In the genomic region with DNA sequence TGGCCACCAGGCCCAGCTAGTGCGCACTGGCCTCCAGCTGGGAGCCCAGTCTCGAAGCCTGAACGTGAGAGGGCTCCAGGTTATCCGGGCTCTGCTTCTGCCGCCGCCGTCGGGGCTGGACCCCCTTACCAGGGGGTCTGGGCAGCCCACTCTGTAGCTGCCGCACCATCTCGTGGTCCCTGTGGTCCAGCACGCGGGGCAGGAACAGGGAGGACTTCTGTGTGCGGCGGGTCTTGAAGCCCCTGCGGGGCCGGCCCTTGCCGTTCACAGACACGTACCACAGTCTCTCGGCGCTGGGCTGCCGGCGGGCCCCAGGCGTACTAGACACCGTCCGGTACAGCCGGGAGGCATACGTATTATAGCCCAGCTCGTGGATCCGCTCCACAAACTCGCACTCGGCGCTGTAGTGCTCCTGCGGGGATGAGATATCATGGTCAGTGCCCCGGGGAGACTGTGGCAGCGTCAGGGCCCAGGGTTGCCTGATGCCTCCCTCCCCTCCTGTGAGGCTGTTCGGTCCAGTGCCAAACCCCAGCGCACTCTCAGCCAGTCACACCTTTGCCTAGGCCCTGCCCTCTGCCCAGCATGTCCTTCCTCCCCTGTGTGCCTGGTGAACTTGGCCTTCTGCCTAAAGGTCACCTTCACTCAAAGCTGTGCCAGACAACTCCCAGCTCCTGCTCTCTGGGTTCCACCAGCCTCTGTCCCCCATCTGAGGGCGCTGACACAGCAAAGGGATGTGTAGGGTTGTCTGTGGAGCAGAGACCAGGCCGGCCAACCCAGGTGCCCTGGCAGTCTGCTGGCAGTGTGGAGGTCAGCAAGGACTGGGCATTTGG, we compare ENCODE assay signal across 2 cellular contexts.
TF ChIP-seq lines count a peak whose summit lies in the region.

No MANE protein-coding gene starts in this region.

TF ChIP-seq in liver, 16 proteins besides CTCF, POLR2A, EP300 and RAD21:
- TF ChIP-seq, protein P1, sequence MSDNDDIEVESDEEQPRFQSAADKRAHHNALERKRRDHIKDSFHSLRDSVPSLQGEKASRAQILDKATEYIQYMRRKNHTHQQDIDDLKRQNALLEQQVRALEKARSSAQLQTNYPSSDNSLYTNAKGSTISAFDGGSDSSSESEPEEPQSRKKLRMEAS (IDR thresholded peaks at IDR 0.05) = no peak
- TF ChIP-seq, protein P2, sequence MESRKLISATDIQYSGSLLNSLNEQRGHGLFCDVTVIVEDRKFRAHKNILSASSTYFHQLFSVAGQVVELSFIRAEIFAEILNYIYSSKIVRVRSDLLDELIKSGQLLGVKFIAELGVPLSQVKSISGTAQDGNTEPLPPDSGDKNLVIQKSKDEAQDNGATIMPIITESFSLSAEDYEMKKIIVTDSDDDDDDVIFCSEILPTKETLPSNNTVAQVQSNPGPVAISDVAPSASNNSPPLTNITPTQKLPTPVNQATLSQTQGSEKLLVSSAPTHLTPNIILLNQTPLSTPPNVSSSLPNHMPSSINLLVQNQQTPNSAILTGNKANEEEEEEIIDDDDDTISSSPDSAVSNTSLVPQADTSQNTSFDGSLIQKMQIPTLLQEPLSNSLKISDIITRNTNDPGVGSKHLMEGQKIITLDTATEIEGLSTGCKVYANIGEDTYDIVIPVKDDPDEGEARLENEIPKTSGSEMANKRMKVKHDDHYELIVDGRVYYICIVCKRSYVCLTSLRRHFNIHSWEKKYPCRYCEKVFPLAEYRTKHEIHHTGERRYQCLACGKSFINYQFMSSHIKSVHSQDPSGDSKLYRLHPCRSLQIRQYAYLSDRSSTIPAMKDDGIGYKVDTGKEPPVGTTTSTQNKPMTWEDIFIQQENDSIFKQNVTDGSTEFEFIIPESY (IDR thresholded peaks at IDR 0.05) = no peak
- TF ChIP-seq NR2F2 (IDR thresholded peaks at IDR 0.05) (no peak), RXRA (IDR thresholded peaks at IDR 0.05) (peak; percentile 54 to 80), HNF4A (conservative IDR thresholded peaks at IDR 0.05) (peak in 1 of 2 donors; percentile 54), HNF4G (IDR thresholded peaks at IDR 0.05) (no peak)
- TF ChIP-seq, protein P3, sequence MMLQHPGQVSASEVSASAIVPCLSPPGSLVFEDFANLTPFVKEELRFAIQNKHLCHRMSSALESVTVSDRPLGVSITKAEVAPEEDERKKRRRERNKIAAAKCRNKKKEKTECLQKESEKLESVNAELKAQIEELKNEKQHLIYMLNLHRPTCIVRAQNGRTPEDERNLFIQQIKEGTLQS (IDR thresholded peaks at IDR 0.05) = no peak
- TF ChIP-seq, protein P4, sequence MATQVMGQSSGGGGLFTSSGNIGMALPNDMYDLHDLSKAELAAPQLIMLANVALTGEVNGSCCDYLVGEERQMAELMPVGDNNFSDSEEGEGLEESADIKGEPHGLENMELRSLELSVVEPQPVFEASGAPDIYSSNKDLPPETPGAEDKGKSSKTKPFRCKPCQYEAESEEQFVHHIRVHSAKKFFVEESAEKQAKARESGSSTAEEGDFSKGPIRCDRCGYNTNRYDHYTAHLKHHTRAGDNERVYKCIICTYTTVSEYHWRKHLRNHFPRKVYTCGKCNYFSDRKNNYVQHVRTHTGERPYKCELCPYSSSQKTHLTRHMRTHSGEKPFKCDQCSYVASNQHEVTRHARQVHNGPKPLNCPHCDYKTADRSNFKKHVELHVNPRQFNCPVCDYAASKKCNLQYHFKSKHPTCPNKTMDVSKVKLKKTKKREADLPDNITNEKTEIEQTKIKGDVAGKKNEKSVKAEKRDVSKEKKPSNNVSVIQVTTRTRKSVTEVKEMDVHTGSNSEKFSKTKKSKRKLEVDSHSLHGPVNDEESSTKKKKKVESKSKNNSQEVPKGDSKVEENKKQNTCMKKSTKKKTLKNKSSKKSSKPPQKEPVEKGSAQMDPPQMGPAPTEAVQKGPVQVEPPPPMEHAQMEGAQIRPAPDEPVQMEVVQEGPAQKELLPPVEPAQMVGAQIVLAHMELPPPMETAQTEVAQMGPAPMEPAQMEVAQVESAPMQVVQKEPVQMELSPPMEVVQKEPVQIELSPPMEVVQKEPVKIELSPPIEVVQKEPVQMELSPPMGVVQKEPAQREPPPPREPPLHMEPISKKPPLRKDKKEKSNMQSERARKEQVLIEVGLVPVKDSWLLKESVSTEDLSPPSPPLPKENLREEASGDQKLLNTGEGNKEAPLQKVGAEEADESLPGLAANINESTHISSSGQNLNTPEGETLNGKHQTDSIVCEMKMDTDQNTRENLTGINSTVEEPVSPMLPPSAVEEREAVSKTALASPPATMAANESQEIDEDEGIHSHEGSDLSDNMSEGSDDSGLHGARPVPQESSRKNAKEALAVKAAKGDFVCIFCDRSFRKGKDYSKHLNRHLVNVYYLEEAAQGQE (IDR thresholded peaks at IDR 0.05) = no peak

TF ChIP-seq in HepG2, 621 proteins besides CTCF, POLR2A, EP300 and RAD21:
- TF ChIP-seq, protein P5, sequence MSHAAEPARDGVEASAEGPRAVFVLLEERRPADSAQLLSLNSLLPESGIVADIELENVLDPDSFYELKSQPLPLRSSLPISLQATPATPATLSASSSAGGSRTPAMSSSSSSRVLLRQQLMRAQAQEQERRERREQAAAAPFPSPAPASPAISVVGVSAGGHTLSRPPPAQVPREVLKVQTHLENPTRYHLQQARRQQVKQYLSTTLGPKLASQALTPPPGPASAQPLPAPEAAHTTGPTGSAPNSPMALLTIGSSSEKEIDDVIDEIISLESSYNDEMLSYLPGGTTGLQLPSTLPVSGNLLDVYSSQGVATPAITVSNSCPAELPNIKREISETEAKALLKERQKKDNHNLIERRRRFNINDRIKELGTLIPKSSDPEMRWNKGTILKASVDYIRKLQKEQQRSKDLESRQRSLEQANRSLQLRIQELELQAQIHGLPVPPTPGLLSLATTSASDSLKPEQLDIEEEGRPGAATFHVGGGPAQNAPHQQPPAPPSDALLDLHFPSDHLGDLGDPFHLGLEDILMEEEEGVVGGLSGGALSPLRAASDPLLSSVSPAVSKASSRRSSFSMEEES (CRISPR knock-in tag; IDR thresholded peaks at IDR 0.05) = no peak
- no peak for TF ChIP-seq KLF15 (CRISPR knock-in tag; IDR thresholded peaks at IDR 0.05; ENCODE audit: borderline replicate concordance)
- TF ChIP-seq LCORL (IDR thresholded peaks at IDR 0.05) = no peak
- no peak for TF ChIP-seq LCORL (CRISPR knock-in tag; IDR thresholded peaks at IDR 0.05)
- TF ChIP-seq, protein P6, sequence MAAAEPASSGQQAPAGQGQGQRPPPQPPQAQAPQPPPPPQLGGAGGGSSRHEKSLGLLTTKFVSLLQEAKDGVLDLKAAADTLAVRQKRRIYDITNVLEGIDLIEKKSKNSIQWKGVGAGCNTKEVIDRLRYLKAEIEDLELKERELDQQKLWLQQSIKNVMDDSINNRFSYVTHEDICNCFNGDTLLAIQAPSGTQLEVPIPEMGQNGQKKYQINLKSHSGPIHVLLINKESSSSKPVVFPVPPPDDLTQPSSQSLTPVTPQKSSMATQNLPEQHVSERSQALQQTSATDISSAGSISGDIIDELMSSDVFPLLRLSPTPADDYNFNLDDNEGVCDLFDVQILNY (CRISPR knock-in tag; conservative IDR thresholded peaks at IDR 0.05) = no peak
- TF ChIP-seq, protein P7, sequence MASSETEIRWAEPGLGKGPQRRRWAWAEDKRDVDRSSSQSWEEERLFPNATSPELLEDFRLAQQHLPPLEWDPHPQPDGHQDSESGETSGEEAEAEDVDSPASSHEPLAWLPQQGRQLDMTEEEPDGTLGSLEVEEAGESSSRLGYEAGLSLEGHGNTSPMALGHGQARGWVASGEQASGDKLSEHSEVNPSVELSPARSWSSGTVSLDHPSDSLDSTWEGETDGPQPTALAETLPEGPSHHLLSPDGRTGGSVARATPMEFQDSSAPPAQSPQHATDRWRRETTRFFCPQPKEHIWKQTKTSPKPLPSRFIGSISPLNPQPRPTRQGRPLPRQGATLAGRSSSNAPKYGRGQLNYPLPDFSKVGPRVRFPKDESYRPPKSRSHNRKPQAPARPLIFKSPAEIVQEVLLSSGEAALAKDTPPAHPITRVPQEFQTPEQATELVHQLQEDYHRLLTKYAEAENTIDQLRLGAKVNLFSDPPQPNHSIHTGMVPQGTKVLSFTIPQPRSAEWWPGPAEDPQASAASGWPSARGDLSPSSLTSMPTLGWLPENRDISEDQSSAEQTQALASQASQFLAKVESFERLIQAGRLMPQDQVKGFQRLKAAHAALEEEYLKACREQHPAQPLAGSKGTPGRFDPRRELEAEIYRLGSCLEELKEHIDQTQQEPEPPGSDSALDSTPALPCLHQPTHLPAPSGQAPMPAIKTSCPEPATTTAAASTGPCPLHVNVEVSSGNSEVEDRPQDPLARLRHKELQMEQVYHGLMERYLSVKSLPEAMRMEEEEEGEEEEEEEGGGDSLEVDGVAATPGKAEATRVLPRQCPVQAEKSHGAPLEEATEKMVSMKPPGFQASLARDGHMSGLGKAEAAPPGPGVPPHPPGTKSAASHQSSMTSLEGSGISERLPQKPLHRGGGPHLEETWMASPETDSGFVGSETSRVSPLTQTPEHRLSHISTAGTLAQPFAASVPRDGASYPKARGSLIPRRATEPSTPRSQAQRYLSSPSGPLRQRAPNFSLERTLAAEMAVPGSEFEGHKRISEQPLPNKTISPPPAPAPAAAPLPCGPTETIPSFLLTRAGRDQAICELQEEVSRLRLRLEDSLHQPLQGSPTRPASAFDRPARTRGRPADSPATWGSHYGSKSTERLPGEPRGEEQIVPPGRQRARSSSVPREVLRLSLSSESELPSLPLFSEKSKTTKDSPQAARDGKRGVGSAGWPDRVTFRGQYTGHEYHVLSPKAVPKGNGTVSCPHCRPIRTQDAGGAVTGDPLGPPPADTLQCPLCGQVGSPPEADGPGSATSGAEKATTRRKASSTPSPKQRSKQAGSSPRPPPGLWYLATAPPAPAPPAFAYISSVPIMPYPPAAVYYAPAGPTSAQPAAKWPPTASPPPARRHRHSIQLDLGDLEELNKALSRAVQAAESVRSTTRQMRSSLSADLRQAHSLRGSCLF (CRISPR knock-in tag; IDR thresholded peaks at IDR 0.05; ENCODE audit: borderline replicate concordance) = no peak
- TF ChIP-seq SRSF9 (IDR thresholded peaks at IDR 0.05; ENCODE audit: borderline replicate concordance, insufficient read depth, low read depth, low read length, poor library complexity, severe bottlenecking) = no peak
- TF ChIP-seq, protein P8, sequence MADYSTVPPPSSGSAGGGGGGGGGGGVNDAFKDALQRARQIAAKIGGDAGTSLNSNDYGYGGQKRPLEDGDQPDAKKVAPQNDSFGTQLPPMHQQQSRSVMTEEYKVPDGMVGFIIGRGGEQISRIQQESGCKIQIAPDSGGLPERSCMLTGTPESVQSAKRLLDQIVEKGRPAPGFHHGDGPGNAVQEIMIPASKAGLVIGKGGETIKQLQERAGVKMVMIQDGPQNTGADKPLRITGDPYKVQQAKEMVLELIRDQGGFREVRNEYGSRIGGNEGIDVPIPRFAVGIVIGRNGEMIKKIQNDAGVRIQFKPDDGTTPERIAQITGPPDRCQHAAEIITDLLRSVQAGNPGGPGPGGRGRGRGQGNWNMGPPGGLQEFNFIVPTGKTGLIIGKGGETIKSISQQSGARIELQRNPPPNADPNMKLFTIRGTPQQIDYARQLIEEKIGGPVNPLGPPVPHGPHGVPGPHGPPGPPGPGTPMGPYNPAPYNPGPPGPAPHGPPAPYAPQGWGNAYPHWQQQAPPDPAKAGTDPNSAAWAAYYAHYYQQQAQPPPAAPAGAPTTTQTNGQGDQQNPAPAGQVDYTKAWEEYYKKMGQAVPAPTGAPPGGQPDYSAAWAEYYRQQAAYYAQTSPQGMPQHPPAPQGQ (CRISPR knock-in tag; IDR thresholded peaks at IDR 0.05; ENCODE audit: borderline replicate concordance) = no peak
- TF ChIP-seq, protein P9, sequence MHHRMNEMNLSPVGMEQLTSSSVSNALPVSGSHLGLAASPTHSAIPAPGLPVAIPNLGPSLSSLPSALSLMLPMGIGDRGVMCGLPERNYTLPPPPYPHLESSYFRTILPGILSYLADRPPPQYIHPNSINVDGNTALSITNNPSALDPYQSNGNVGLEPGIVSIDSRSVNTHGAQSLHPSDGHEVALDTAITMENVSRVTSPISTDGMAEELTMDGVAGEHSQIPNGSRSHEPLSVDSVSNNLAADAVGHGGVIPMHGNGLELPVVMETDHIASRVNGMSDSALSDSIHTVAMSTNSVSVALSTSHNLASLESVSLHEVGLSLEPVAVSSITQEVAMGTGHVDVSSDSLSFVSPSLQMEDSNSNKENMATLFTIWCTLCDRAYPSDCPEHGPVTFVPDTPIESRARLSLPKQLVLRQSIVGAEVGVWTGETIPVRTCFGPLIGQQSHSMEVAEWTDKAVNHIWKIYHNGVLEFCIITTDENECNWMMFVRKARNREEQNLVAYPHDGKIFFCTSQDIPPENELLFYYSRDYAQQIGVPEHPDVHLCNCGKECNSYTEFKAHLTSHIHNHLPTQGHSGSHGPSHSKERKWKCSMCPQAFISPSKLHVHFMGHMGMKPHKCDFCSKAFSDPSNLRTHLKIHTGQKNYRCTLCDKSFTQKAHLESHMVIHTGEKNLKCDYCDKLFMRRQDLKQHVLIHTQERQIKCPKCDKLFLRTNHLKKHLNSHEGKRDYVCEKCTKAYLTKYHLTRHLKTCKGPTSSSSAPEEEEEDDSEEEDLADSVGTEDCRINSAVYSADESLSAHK (CRISPR knock-in tag; IDR thresholded peaks at IDR 0.05; ENCODE audit: borderline replicate concordance) = no peak
- TF ChIP-seq, protein P10, sequence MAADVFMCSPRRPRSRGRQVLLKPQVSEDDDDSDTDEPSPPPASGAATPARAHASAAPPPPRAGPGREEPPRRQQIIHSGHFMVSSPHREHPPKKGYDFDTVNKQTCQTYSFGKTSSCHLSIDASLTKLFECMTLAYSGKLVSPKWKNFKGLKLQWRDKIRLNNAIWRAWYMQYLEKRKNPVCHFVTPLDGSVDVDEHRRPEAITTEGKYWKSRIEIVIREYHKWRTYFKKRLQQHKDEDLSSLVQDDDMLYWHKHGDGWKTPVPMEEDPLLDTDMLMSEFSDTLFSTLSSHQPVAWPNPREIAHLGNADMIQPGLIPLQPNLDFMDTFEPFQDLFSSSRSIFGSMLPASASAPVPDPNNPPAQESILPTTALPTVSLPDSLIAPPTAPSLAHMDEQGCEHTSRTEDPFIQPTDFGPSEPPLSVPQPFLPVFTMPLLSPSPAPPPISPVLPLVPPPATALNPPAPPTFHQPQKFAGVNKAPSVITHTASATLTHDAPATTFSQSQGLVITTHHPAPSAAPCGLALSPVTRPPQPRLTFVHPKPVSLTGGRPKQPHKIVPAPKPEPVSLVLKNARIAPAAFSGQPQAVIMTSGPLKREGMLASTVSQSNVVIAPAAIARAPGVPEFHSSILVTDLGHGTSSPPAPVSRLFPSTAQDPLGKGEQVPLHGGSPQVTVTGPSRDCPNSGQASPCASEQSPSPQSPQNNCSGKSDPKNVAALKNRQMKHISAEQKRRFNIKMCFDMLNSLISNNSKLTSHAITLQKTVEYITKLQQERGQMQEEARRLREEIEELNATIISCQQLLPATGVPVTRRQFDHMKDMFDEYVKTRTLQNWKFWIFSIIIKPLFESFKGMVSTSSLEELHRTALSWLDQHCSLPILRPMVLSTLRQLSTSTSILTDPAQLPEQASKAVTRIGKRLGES (CRISPR knock-in tag; IDR thresholded peaks at IDR 0.05; ENCODE audit: borderline replicate concordance) = no peak
- TF ChIP-seq TCF12 (IDR thresholded peaks at IDR 0.05) = no peak
- TF ChIP-seq TCF12 (CRISPR knock-in tag; IDR thresholded peaks at IDR 0.05) = no peak
- no peak for TF ChIP-seq MZF1 (CRISPR knock-in tag; IDR thresholded peaks at IDR 0.05; ENCODE audit: borderline replicate concordance)
- no peak for TF ChIP-seq RCOR2 (CRISPR knock-in tag; IDR thresholded peaks at IDR 0.05)
- TF ChIP-seq, protein P11, sequence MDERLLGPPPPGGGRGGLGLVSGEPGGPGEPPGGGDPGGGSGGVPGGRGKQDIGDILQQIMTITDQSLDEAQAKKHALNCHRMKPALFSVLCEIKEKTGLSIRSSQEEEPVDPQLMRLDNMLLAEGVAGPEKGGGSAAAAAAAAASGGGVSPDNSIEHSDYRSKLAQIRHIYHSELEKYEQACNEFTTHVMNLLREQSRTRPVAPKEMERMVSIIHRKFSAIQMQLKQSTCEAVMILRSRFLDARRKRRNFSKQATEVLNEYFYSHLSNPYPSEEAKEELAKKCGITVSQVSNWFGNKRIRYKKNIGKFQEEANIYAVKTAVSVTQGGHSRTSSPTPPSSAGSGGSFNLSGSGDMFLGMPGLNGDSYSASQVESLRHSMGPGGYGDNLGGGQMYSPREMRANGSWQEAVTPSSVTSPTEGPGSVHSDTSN (CRISPR knock-in tag; IDR thresholded peaks at IDR 0.05) = no peak
- TF ChIP-seq SAP130 (CRISPR knock-in tag; IDR thresholded peaks at IDR 0.05; ENCODE audit: low read depth) = no peak
- no peak for TF ChIP-seq ZNF839 (CRISPR knock-in tag; IDR thresholded peaks at IDR 0.05; ENCODE audit: borderline replicate concordance)
- TF ChIP-seq ARHGAP35 (CRISPR knock-in tag; IDR thresholded peaks at IDR 0.05; ENCODE audit: borderline replicate concordance) = no peak
TF ChIP-seq in HepG2: peak in this region for 0.
